ENCODE assay signal across 1 cellular context in genomic region chr20:50867805-50868204, GRCh38.
TF ChIP-seq lines count a peak whose summit lies in the region.

No MANE protein-coding gene starts in this region.

TF ChIP-seq in SK-N-SH treated with all-trans-retinoic acid at 6 μM for 48 hours, 23 proteins besides CTCF, POLR2A, EP300 and RAD21 (continued from another document):
- TF ChIP-seq CSRNP3 (CRISPR knock-in tag; IDR thresholded peaks at IDR 0.05) (no peak), RARB (CRISPR knock-in tag; IDR thresholded peaks at IDR 0.05) (no peak), BACH2 (CRISPR knock-in tag; IDR thresholded peaks at IDR 0.05; ENCODE audit: borderline replicate concordance) (no peak)
